Comparison of ENCODE assay signal across 33 cellular contexts in the genomic region with DNA sequence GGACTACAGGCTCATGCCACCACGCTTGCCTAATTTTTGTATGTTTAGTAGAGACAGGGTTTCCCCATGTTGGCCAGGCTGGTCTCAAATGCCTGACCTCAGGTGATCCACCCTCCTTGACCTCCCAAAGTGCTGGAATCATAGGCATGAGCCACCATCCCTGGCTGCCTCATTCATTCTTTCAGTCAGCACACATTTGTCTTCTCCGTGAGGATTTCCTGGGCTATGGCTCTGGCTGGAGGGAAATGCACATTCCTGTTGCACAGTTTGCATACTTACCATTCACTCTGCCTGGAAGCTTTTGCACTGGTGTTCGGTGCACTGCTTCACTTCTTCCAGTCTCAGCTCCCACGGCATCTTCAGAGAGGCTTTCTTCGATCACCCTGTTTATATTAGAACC.
"Had no signal": no experiment of that assay in that cellular context is flagged by ENCODE, and none has a peak within 500 bp of the region (broad histone marks: within the 10 kb centered on the region; RNA-seq: fewer than 3 reads in every experiment).

No MANE protein-coding gene starts in this region.

- H3K4me1 ChIP-seq: adrenal gland, ascending aorta had no signal

- H3K27ac ChIP-seq: adrenal gland, ascending aorta, brain microvascular endothelial cell, coronary artery, epithelial cell of prostate, WERI-Rb-1 had no signal

- H3K36me3 ChIP-seq: adrenal gland, ascending aorta, brain microvascular endothelial cell, WERI-Rb-1 had no signal

- H3K36me3 Mint-ChIP-seq: activated naive CD4-positive, alpha-beta T cell treated with anti-CD3 and anti-CD28 coated beads, Interleukin-2, amount 50 U/mL, for 24 hours; activated naive CD8-positive, alpha-beta T cell treated with anti-CD3 and anti-CD28 coated beads for 36 hours had no signal

- H3K4me3 ChIP-seq: adrenal gland, ascending aorta, coronary artery had no signal

- H3K27ac Mint-ChIP-seq: activated B cell treated with CpG ODN at 0.5 μM for 24 hours; activated CD8-positive, alpha-beta T cell treated with anti-CD3 and anti-CD28 coated beads for 36 hours; activated naive CD4-positive, alpha-beta T cell treated with anti-CD3 and anti-CD28 coated beads for 36 hours; activated naive CD4-positive, alpha-beta T cell treated with anti-CD3 and anti-CD28 coated beads, Interleukin-2, amount 50 U/mL, for 24 hours; activated naive CD8-positive, alpha-beta T cell treated with anti-CD3 and anti-CD28 coated beads for 36 hours; activated naive CD8-positive, alpha-beta T cell treated with anti-CD3 and anti-CD28 coated beads, Interleukin-2, amount 50 U/mL, for 24 hours; activated T-helper 1 cell treated with anti-CD3 and anti-CD28 coated beads, Interleukin-12 subunit alpha, Interleukin-12 subunit beta, Interleukin-2, Interleukin-4 antibody, amounts not matched to agents 30 ng/mL and 10 ng/mL and 1 ng/mL, durations not matched to agents 14 hours and 24 hours and 36 hours; activated T-helper 2 cell treated with anti-CD3 and anti-CD28 coated beads, Interferon-gamma antibody, Interleukin-2, Interleukin-4, amounts not matched to agents 10 μg/mL and 5 μg/mL and 100 μg/mL, durations not matched to agents 14 hours and 24 hours and 36 hours; effector memory CD8-positive, alpha-beta T cell; T-helper 17 cell; T-helper 2 cell treated with Interferon-gamma antibody and Interleukin-4, amounts not matched to agents 5 μg/mL and 100 μg/mL, for 36 hours had no signal

- H3K27me3 ChIP-seq: adrenal gland, ascending aorta, brain microvascular endothelial cell had no signal

- H3K9me3 Mint-ChIP-seq: activated B cell treated with CpG ODN at 0.5 μM for 24 hours; activated CD8-positive, alpha-beta T cell treated with anti-CD3 and anti-CD28 coated beads for 36 hours; activated naive CD4-positive, alpha-beta T cell treated with anti-CD3 and anti-CD28 coated beads for 36 hours; activated naive CD8-positive, alpha-beta T cell treated with anti-CD3 and anti-CD28 coated beads for 36 hours had no signal

- DNase-seq: activated B cell treated with CpG ODN at 0.5 μM for 24 hours; activated CD4-positive, alpha-beta T cell treated with anti-CD3 and anti-CD28 coated beads for 48 hours; activated CD4-positive, alpha-beta T cell treated with anti-CD3 and anti-CD28 coated beads, Interleukin-2, amount 50 U/mL, for 1 hour; activated CD4-positive, alpha-beta T cell treated with anti-CD3 and anti-CD28 coated beads, Interleukin-2, amount 50 U/mL, for 48 hours; activated CD8-positive, alpha-beta memory T cell treated with anti-CD3 and anti-CD28 coated beads for 24 hours; activated CD8-positive, alpha-beta T cell treated with anti-CD3 and anti-CD28 coated beads for 36 hours; activated effector memory CD4-positive, alpha-beta T cell treated with anti-CD3 and anti-CD28 coated beads, Interleukin-2, amount 50 U/mL, for 16 hours; activated naive CD4-positive, alpha-beta T cell treated with anti-CD3 and anti-CD28 coated beads for 36 hours; activated naive CD8-positive, alpha-beta T cell treated with anti-CD3 and anti-CD28 coated beads for 36 hours; activated naive CD8-positive, alpha-beta T cell treated with anti-CD3 and anti-CD28 coated beads, Interleukin-2, amount 50 U/mL, for 24 hours; activated T-cell treated with anti-CD3 and anti-CD28 coated beads, Interleukin-2, amount 50 U/mL, for 1 hour; activated T-cell treated with anti-CD3 and anti-CD28 coated beads, Interleukin-2, amount 50 U/mL, for 48 hours; adrenal gland; amygdala; brain microvascular endothelial cell; dermis blood vessel endothelial cell; effector CD4-positive, alpha-beta T cell; effector memory CD8-positive, alpha-beta T cell; foreskin fibroblast; head of caudate nucleus; T-helper 1 cell; T-helper 17 cell; T1000; WERI-Rb-1 had no signal

- H3K4me1 Mint-ChIP-seq: activated B cell treated with CpG ODN at 0.5 μM for 24 hours; activated naive CD4-positive, alpha-beta T cell treated with anti-CD3 and anti-CD28 coated beads, Interleukin-2, amount 50 U/mL, for 24 hours; activated naive CD8-positive, alpha-beta T cell treated with anti-CD3 and anti-CD28 coated beads for 36 hours; activated naive CD8-positive, alpha-beta T cell treated with anti-CD3 and anti-CD28 coated beads, Interleukin-2, amount 50 U/mL, for 24 hours; central memory CD8-positive, alpha-beta T cell; T-helper 17 cell had no signal

- ATAC-seq: activated CD4-positive, CD25-positive, alpha-beta regulatory T cell treated with anti-CD3 and anti-CD28 coated beads, Interleukin-2, amount 50 U/mL, for 24 hours; activated CD8-positive, alpha-beta T cell treated with anti-CD3 and anti-CD28 coated beads for 36 hours; activated naive CD8-positive, alpha-beta T cell treated with anti-CD3 and anti-CD28 coated beads, Interleukin-2, amount 50 U/mL, for 24 hours; effector memory CD8-positive, alpha-beta T cell; T-helper 17 cell had no signal

- H3K9me3 ChIP-seq: adrenal gland, ascending aorta had no signal

- H3K4me3 Mint-ChIP-seq: activated B cell treated with CpG ODN at 0.5 μM for 24 hours; activated CD8-positive, alpha-beta T cell treated with anti-CD3 and anti-CD28 coated beads for 36 hours; activated naive CD4-positive, alpha-beta T cell treated with anti-CD3 and anti-CD28 coated beads for 36 hours; activated naive CD4-positive, alpha-beta T cell treated with anti-CD3 and anti-CD28 coated beads, Interleukin-2, amount 50 U/mL, for 24 hours; activated naive CD8-positive, alpha-beta T cell treated with anti-CD3 and anti-CD28 coated beads for 36 hours; activated naive CD8-positive, alpha-beta T cell treated with anti-CD3 and anti-CD28 coated beads, Interleukin-2, amount 50 U/mL, for 24 hours; activated T-helper 1 cell treated with anti-CD3 and anti-CD28 coated beads, Interleukin-12 subunit alpha, Interleukin-12 subunit beta, Interleukin-2, Interleukin-4 antibody, amounts not matched to agents 30 ng/mL and 10 ng/mL and 1 ng/mL, durations not matched to agents 14 hours and 24 hours and 36 hours; central memory CD8-positive, alpha-beta T cell; effector memory CD8-positive, alpha-beta T cell; T-helper 17 cell; T-helper 2 cell treated with Interferon-gamma antibody and Interleukin-4, amounts not matched to agents 5 μg/mL and 100 μg/mL, for 36 hours had no signal
